ENCODE assay signal across 15 cellular contexts in genomic region chr19:10535613-10536012, GRCh38. TPM values are rescaled to one million over a fixed set of nuclear protein-coding genes. Genes with fewer than 3 reads are reported as not detected.
DNase-seq lines count a peak whose midpoint lies in the region; ATAC-seq and TF ChIP-seq lines count a peak whose summit lies in the region.
"Had no signal": no experiment of that assay in that cellular context is flagged by ENCODE, and none has a peak within 500 bp of the region (broad histone marks: within the 10 kb centered on the region; RNA-seq: fewer than 3 reads in every experiment).

No MANE protein-coding gene starts in this region.

- no peaks in the 10 kb centered on the region for H3K36me3 Mint-ChIP-seq in nephron progenitor cell (ENCODE audit: low read depth)
- no peaks in the 10 kb centered on the region for H3K36me3 Mint-ChIP-seq in activated naive CD4-positive, alpha-beta T cell treated with anti-CD3 and anti-CD28 coated beads, Interleukin-2, amount 10 ng/mL, durations not matched to agents 7 days and 5 days
- H3K36me3 Mint-ChIP-seq: CD14-positive monocyte had no signal

- peaks cover 38% of the 10 kb centered on the region for H3K27me3 Mint-ChIP-seq in nephron progenitor cell (ENCODE audit: low read depth, poor library complexity)
- H3K27me3 Mint-ChIP-seq in activated naive CD4-positive, alpha-beta T cell treated with anti-CD3 and anti-CD28 coated beads, Interleukin-2, amount 10 ng/mL, durations not matched to agents 7 days and 5 days: peaks cover 82% of the 10 kb centered on the region

- TF ChIP-seq CTCF in GM10266 (IDR thresholded peaks at IDR 0.05; ENCODE audit: control insufficient read depth, insufficient read depth, low read depth, missing control alignments) (no peak), RWPE1 (conservative IDR thresholded peaks at IDR 0.05; ENCODE audit: low read depth) (no peak), epithelial cell of esophagus (IDR thresholded peaks at IDR 0.05; ENCODE audit: insufficient read depth, low read depth, low read length, missing control alignments) (no peak), nephron progenitor cell (IDR thresholded peaks at IDR 0.05) (no peak)

- H3K4me3 Mint-ChIP-seq in nephron progenitor cell: no peak overlapping the region
- no peak overlapping the region for H3K4me3 Mint-ChIP-seq in activated naive CD4-positive, alpha-beta T cell treated with anti-CD3 and anti-CD28 coated beads, Interleukin-2, amount 10 ng/mL, durations not matched to agents 7 days and 5 days
- H3K4me3 Mint-ChIP-seq: CD14-positive monocyte had no signal

- intact Hi-C loops in Right ventricle myocardium inferior (cut with DNase I): no loop called here

- no peak overlapping the region for H3K4me3 ChIP-seq in epithelial cell of esophagus (ENCODE audit: low read length)

- DNase-seq in GM10266 (ENCODE audit: extremely low spot score): peak; percentile 2
- DNase-seq in RWPE1 (ENCODE audit: low spot score): peak; percentile 89
- DNase-seq in epithelial cell of esophagus (ENCODE audit: low read depth): peak; percentile 98
- no peak for DNase-seq in nephron progenitor cell
- no peak for DNase-seq in Right ventricle myocardium inferior (ENCODE audit: missing footprints)
- DNase-seq in mesenteric fat pad (ENCODE audit: low spot score): no peak
- DNase-seq in activated naive CD4-positive, alpha-beta T cell treated with anti-CD3 and anti-CD28 coated beads, Interleukin-2, amount 10 ng/mL, durations not matched to agents 7 days and 5 days: no peak
- DNase-seq: AML-193, DMS153, EL, NCI-H1436 treated with DMSO at 0.1 percent for 48 hours, NCI-H2081, NCI-H510A, NCI-H82 had no signal

- POLR2A ChIA-PET in RWPE1 (lab: Yijun Ruan, JAX; ENCODE audit: low non-redundant PET): interaction anchor here (0.6 to 0.8 kb wide), 4 partner anchors 16 to 39 kb away, joined by 4 to 9 read pairs (median 6); partner anchors contain the start of gene KRI1

- peak overlapping the region; percentile 51 for H3K27ac Mint-ChIP-seq in nephron progenitor cell
- H3K27ac Mint-ChIP-seq in activated naive CD4-positive, alpha-beta T cell treated with anti-CD3 and anti-CD28 coated beads, Interleukin-2, amount 10 ng/mL, durations not matched to agents 7 days and 5 days: no peak overlapping the region
- H3K27ac Mint-ChIP-seq: CD14-positive monocyte had no signal

- peaks cover 4% of the 10 kb centered on the region for H3K4me1 Mint-ChIP-seq in nephron progenitor cell
- peaks cover 4% of the 10 kb centered on the region for H3K4me1 Mint-ChIP-seq in activated naive CD4-positive, alpha-beta T cell treated with anti-CD3 and anti-CD28 coated beads, Interleukin-2, amount 10 ng/mL, durations not matched to agents 7 days and 5 days

- H3K27ac ChIP-seq in RWPE1: peak overlapping the region; percentile 97

- CTCF ChIA-PET in RWPE1 (lab: Yijun Ruan, JAX): interaction anchor here (0.6 kb wide), 4 partner anchors 11 to 113 kb away, joined by 3 to 5 read pairs (median 3); no protein-coding TSS in a partner anchor
- CTCF ChIA-PET in activated naive CD4-positive, alpha-beta T cell treated with anti-CD3 and anti-CD28 coated beads, Interleukin-2, amount 10 ng/mL, durations not matched to agents 7 days and 5 days (lab: Charles Lee): interaction anchor here (0.6 to 1.1 kb wide), 4 partner anchors 27 to 427 kb away, joined by 3 read pairs; no protein-coding TSS in a partner anchor

- H3K9me3 Mint-ChIP-seq in nephron progenitor cell: peaks cover 6% of the 10 kb centered on the region
- H3K9me3 Mint-ChIP-seq in activated naive CD4-positive, alpha-beta T cell treated with anti-CD3 and anti-CD28 coated beads, Interleukin-2, amount 10 ng/mL, durations not matched to agents 7 days and 5 days: no peaks in the 10 kb centered on the region

- ATAC-seq in Right ventricle myocardium inferior: no peak

RNA-seq across cellular contexts. Expression of gene ATG4D, which starts 8.1 kb away (rescaled TPM):
- 47.6 TPM for total RNA-seq in Right ventricle myocardium inferior
- total RNA-seq in mesenteric fat pad: 19.0 TPM

RNA-seq across cellular contexts. Expression of gene S1PR5, which starts 18.4 kb away (rescaled TPM):
- 0.27 TPM for total RNA-seq in Right ventricle myocardium inferior
- 0.13 TPM for total RNA-seq in mesenteric fat pad

RNA-seq across cellular contexts. Expression of gene KRI1, which starts 30.2 kb away (rescaled TPM):
- total RNA-seq in Right ventricle myocardium inferior (10.8 TPM), mesenteric fat pad (21.7 TPM)

RNA-seq across cellular contexts. Expression of gene KEAP1, which starts 32.5 kb away (rescaled TPM):
- 82.8 TPM for total RNA-seq in Right ventricle myocardium inferior
- total RNA-seq in mesenteric fat pad: 71.9 TPM

RNA-seq across cellular contexts. Expression of gene CDKN2D, which starts 33.2 kb away (rescaled TPM):
- 9.9 TPM for total RNA-seq in Right ventricle myocardium inferior
- total RNA-seq in mesenteric fat pad: 11.4 TPM

Comparison
In these comparisons a context has a peak if more than half of its experiments do, and no peak if none do; other contexts are left out.
1. DNase-seq: peak in GM10266 (single experiment), RWPE1 (single experiment) and epithelial cell of esophagus (single experiment); none in nephron progenitor cell (single experiment), Right ventricle myocardium inferior (single experiment), mesenteric fat pad (single experiment) and activated naive CD4-positive, alpha-beta T cell treated with anti-CD3 and anti-CD28 coated beads, Interleukin-2, amount 10 ng/mL, durations not matched to agents 7 days and 5 days (single experiment).